Comparison of ENCODE assay signal across 5 cellular contexts in the genomic region with DNA sequence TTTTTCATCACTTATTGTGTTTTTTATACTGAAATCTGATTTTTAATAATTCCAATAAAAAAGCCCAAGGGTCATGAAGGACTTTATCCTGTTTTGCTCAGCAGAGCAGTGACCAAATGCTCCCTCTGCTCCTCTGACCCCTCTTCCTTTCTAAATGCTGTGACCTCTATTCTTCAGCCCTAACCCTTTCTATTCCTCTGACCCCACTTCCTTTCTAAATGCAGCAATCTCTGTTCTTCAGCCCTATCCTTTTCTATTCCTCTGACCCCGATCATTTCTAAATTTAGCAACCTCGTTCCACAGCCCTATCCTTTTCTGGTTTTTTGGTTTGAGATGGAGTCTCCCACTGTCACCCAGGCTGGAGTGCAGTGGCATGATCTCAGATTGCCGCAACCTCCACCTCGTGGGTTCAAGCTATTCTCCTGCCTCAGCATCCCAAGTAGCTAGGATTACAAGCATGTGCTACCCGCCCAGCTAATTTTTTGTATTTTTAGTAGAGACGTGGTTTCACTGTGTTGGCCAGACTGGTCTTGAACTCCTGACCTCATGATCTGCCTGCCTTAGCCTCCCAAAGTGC.
A peak's percentile ranks its signal among the peaks of the same experiment; 100 is the strongest.
DNase-seq lines count a peak whose midpoint lies in the region; ATAC-seq, FAIRE-seq and TF ChIP-seq lines count a peak whose summit lies in the region.
"Not testable (repeated sequence)": the region's sequence is repeated elsewhere in the genome, so short reads cannot be mapped to it uniquely, and the experiment has no call there.

No MANE protein-coding gene starts in this region.

- CTCF ChIA-PET in K562 (lab: Yijun Ruan, JAX; ENCODE audit: low intra/inter-chr PET ratio) = not testable (repeated sequence)

- not testable (repeated sequence) for H3K27ac ChIP-seq in K562 (ENCODE audit: extremely low read depth, low read depth, low read length); liver (ENCODE audit: low read depth in 1 of 2, low read length in 2 of 2); right lobe of liver
- peak overlapping the region in 5 of 8 donors; percentile 21 to 54 (median 41) for H3K27ac ChIP-seq in spleen

- H3K4me3 ChIP-seq in K562; liver (ENCODE audit: low read depth in 1 of 3, low read length in 3 of 3); right lobe of liver; spleen: not testable (repeated sequence)

- not testable (repeated sequence) for H3K4me2 ChIP-seq in K562 (ENCODE audit: insufficient read depth, low read length)

- POLR2A ChIA-PET in K562 (lab: Yijun Ruan, JAX) = not testable (repeated sequence)

- not testable (repeated sequence) for H4K20me1 ChIP-seq in K562 (replicated peaks; ENCODE audit: control insufficient read depth, insufficient read depth, low read length)

- not testable (repeated sequence) for H3K9me1 ChIP-seq in K562 (ENCODE audit: control insufficient read depth, insufficient read depth, low read length)

- TF ChIP-seq POLR2A in K562 (conservative IDR thresholded peaks at IDR 0.05); right lobe of liver (IDR thresholded peaks at IDR 0.05); spleen (IDR thresholded peaks at IDR 0.05): not testable (repeated sequence)

- TF ChIP-seq RAD21 in K562 (CRISPR knock-in tag; conservative IDR thresholded peaks at IDR 0.05 in 1 of 2, IDR thresholded peaks at IDR 0.05 in 1 of 2); liver (IDR thresholded peaks at IDR 0.05): not testable (repeated sequence)

- not testable (repeated sequence) for H3K36me3 ChIP-seq in K562 (ENCODE audit: control insufficient read depth, insufficient read depth, low read length); liver (ENCODE audit: control insufficient read depth in 4 of 4, insufficient read depth in 3 of 4, low read depth in 1 of 4, low read length in 3 of 4); right lobe of liver; spleen

- not testable (repeated sequence) for TF ChIP-seq EP300 in K562 (IDR thresholded peaks at IDR 0.05; ENCODE audit: low read length)

- not testable (repeated sequence) for H3K9ac ChIP-seq in K562 (ENCODE audit: insufficient read depth in 1 of 2, low read depth in 2 of 2, low read length in 2 of 2); liver (ENCODE audit: low read depth in 1 of 2, low read length in 2 of 2)

- not testable (repeated sequence) for H3K9me3 ChIP-seq in K562 (replicated peaks; ENCODE audit: control insufficient read depth, insufficient read depth, low read depth, low read length); liver (ENCODE audit: control insufficient read depth in 4 of 4, low read length in 3 of 4); right lobe of liver; spleen

- H3K27me3 ChIP-seq in K562 (ENCODE audit: control insufficient read depth in 2 of 2, insufficient read depth in 2 of 2, low read length in 2 of 2); liver (ENCODE audit: control insufficient read depth in 4 of 4, insufficient read depth in 4 of 4, low read length in 3 of 4); right lobe of liver; spleen (replicated peaks in 1 of 7): not testable (repeated sequence)

- ATAC-seq in K562 = peak; percentile 76
- ATAC-seq in left lobe of liver = peak; percentile 26
- peak in 3 of 4 donors; percentile 24 to 50 (median 36) for ATAC-seq in right lobe of liver

- in situ Hi-C loops in K562 (cut with MboI) = not testable (repeated sequence)

- not testable (repeated sequence) for FAIRE-seq in K562 (lab: Jason Lieb, UNC)

- intact Hi-C loops in K562 (cut with micrococcal nuclease); right lobe of liver (cut with DNase I); spleen (cut with DNase I; ENCODE audit: low total_unique reads): not testable (repeated sequence)

- BruUV-seq in K562 (replicated peaks; lab: Mats Ljungman, UMichigan) = not testable (repeated sequence)

- not testable (repeated sequence) for H3K79me2 ChIP-seq in K562 (ENCODE audit: control insufficient read depth, insufficient read depth, low read length)

- H3K4me1 ChIP-seq in K562 (replicated peaks in 1 of 2; ENCODE audit: control insufficient read depth in 2 of 2, insufficient read depth in 2 of 2, low read length in 2 of 2); liver (ENCODE audit: control insufficient read depth in 4 of 4, insufficient read depth in 4 of 4, low read length in 3 of 4); right lobe of liver; spleen: not testable (repeated sequence)

- TF ChIP-seq CTCF in K562 (IDR thresholded peaks at IDR 0.05 in 2 of 3, conservative IDR thresholded peaks at IDR 0.05 in 1 of 3; ENCODE audit: insufficient read depth in 2 of 3, low read depth in 1 of 3, low read length in 3 of 3); liver (IDR thresholded peaks at IDR 0.05; ENCODE audit: low read depth, low read length, missing input control); right lobe of liver (IDR thresholded peaks at IDR 0.05); spleen (IDR thresholded peaks at IDR 0.05 in 8 of 11, conservative IDR thresholded peaks at IDR 0.05 in 3 of 11): not testable (repeated sequence)

- 29% methylated on average over 5 of the region's 6 CpGs for whole genome bisulfite sequencing in K562 (ENCODE audit: insufficient coverage, low coverage, missing lambda C conversion rate)
- 57% methylated on average over 6 of the region's 6 CpGs for WGBS in liver
- WGBS in right lobe of liver (ENCODE audit: insufficient coverage, low coverage, low lambda C conversion rate, missing lambda C conversion rate) = 37% methylated on average over 6 of the region's 6 CpGs
- 52 to 63% (median 58%) methylated on average over 6 of the region's 6 CpGs for WGBS in spleen, 5 donors

- 0 out of 2 replicates have a peak overlapping the region, but pooled peaks have one; percentile 33 for H2AFZ ChIP-seq in K562 (ENCODE audit: low read depth, low read length)

- DNase-seq in K562 (ENCODE audit: extremely low read depth in 1 of 4, low spot score in 3 of 4); left lobe of liver (ENCODE audit: low spot score); right lobe of liver; spleen: not testable (repeated sequence)

TF ChIP-seq in K562, 482 proteins besides CTCF, POLR2A, EP300 and RAD21:
- peak; percentile 27 to 49; a peak in 3 of 4 replicates for TF ChIP-seq KDM1A (IDR thresholded peaks at IDR 0.05)
- TF ChIP-seq NR2C1 (IDR thresholded peaks at IDR 0.05) = peak; percentile 9; the same call in 1 of the 2 replicates
- not testable (repeated sequence) for TF ChIP-seq NR2C1 (tag; IDR thresholded peaks at IDR 0.05)
TF ChIP-seq in K562: peak in this region for 2; not testable (repeated sequence) for 480.

TF ChIP-seq in liver, 16 proteins besides CTCF, POLR2A, EP300 and RAD21:
- TF ChIP-seq NR2F2 (IDR thresholded peaks at IDR 0.05) = peak; percentile 100

Comparison
In these comparisons a context has a peak if more than half of its experiments do, and no peak if none do; other contexts are left out.
1. ATAC-seq: peak in every context shown above with its lines; median percentile 76 in K562; 36 in right lobe of liver; 26 in left lobe of liver.